Comparison of ENCODE assay signal across 8 cellular contexts in genomic region chr9:135504262-135505229, GRCh38.
A peak's percentile ranks its signal among the peaks of the same experiment; 100 is the strongest.
DNase-seq lines count a peak whose midpoint lies in the region; ATAC-seq and TF ChIP-seq lines count a peak whose summit lies in the region.

No MANE protein-coding gene starts in this region.

- H3K27ac ChIP-seq in SU-DHL-6 (ENCODE audit: low read depth, low read length): no peak overlapping the region

- H3K4me2 ChIP-seq in SU-DHL-6 (ENCODE audit: low read depth, low read length, poor library complexity, severe bottlenecking): no peak overlapping the region

- H3K9me3 ChIP-seq in SU-DHL-6 (ENCODE audit: insufficient read depth, low read length): no peaks in the 10 kb centered on the region

- H3K4me3 ChIP-seq in SU-DHL-6 (ENCODE audit: insufficient read depth, low read length, poor library complexity, severe bottlenecking): no peak overlapping the region
- H3K4me3 ChIP-seq in astrocyte of the cerebellum (ENCODE audit: low read depth, low read length): no peak overlapping the region

- H3K36me3 ChIP-seq in SU-DHL-6 (ENCODE audit: low read length): no peaks in the 10 kb centered on the region

- H3K27me3 ChIP-seq in SU-DHL-6 (ENCODE audit: low read length): no peaks in the 10 kb centered on the region

- peaks cover 20% of the 10 kb centered on the region for H3K79me2 ChIP-seq in SU-DHL-6 (ENCODE audit: insufficient read depth, low read length)

- H3K9ac ChIP-seq in SU-DHL-6 (ENCODE audit: low read length): no peak overlapping the region

- ATAC-seq in HG02840 (IDR thresholded peaks at IDR 0.05; ENCODE audit: low FRiP score, unreplicated experiment): no peak

- no peaks in the 10 kb centered on the region; the same call in 1 of the 2 replicates for H4K20me1 ChIP-seq in SU-DHL-6 (ENCODE audit: low read depth, low read length)

- TF ChIP-seq CTCF in SU-DHL-6 (IDR thresholded peaks at IDR 0.05; ENCODE audit: insufficient read depth, low read length, poor library complexity, severe bottlenecking): peak; percentile 63
- TF ChIP-seq CTCF in astrocyte of the cerebellum (IDR thresholded peaks at IDR 0.05; ENCODE audit: low read depth, low read length, missing control alignments): peak; percentile 73

- H3K9me2 ChIP-seq in SU-DHL-6 (replicated peaks; ENCODE audit: insufficient read depth, low read length): no peaks in the 10 kb centered on the region

- no peak overlapping the region for H2AFZ ChIP-seq in SU-DHL-6 (ENCODE audit: low read depth, low read length, severe bottlenecking)

- no peaks in the 10 kb centered on the region for H3F3A ChIP-seq in SU-DHL-6 (ENCODE audit: insufficient read depth)

- DNase-seq in COR-L47 (lab: John Stamatoyannopoulos, UW) (peak; percentile 47), HPDE6-E6E7 (ENCODE audit: extremely low spot score) (peak; percentile 62), astrocyte of the cerebellum (ENCODE audit: low read depth) (no peak), iPS-NIHi11 (ENCODE audit: low spot score) (peak; percentile 80), KG1 (lab: John Stamatoyannopoulos, UW) (no peak)
- DNase-seq in stimulated activated CD4-positive, alpha-beta T cell treated with anti-CD3 and anti-CD28 coated beads, Interleukin-12 subunit alpha, Interleukin-12 subunit beta, amount 100 ng/mL, for 48 hours (ENCODE audit: low read depth in 2 of 3, low spot score in 1 of 3): peak; percentile 36 to 52 (median 46)

- in situ Hi-C loops in astrocyte of the cerebellum (cut with HindIII; ENCODE audit: low sequenced_read_pairs): loop anchor here (10.0 kb wide), 1 partner anchor 210 kb away; no protein-coding TSS in a partner anchor

Comparison
In these comparisons a context has a peak if more than half of its experiments do, and no peak if none do; other contexts are left out.
1. DNase-seq: peak in COR-L47 (single experiment), HPDE6-E6E7 (single experiment), iPS-NIHi11 (single experiment) and stimulated activated CD4-positive, alpha-beta T cell treated with anti-CD3 and anti-CD28 coated beads, Interleukin-12 subunit alpha, Interleukin-12 subunit beta, amount 100 ng/mL, for 48 hours (3 of 3); none in astrocyte of the cerebellum (single experiment) and KG1 (single experiment).